ENCODE assay signal across 8 cellular contexts in the genomic region with DNA sequence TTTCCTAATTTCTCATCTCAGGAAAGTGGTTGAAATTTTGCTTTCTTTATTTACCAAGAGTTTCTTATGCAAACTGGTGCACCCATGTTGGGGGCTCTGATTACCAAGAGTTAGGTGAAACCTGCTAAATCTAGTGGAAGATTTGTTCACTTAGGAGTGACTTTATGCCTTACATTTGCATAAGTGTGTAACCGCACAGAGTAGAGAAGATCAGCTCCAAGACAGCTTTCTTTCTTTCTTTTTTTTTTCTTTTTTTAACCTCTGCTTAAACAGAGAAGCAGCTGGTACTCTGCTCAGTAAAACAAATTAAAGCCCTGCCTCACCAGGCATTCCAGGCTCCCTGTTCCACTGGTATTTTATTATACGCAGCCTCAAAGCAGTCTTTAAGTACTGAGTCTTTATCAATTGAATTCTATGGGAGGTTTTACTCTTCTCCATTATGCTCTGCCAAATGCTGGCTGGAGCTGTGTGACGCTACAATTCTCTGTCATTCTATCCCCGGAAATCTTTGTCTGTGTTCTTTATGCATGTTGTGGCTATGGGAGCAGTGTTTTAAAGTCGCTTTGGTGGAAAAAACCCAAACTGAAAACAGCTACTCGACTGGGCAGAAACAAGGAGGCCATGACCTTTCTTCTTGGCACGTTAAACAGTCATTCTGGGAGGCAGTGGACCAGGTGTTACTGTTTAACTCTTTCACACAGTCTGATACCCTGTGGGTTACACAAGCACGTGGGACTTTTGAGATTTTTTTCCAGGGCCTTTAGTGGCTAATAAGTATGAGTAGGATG. TPM values are rescaled to one million over a fixed set of nuclear protein-coding genes. Genes with fewer than 3 reads are reported as not detected.
A peak's percentile ranks its signal among the peaks of the same experiment; 100 is the strongest.
DNase-seq lines count a peak whose midpoint lies in the region; ATAC-seq and TF ChIP-seq lines count a peak whose summit lies in the region.

No MANE protein-coding gene starts in this region.

- no peak overlapping the region for H3K27ac Mint-ChIP-seq in activated T-helper 2 cell treated with anti-CD3 and anti-CD28 coated beads, Interferon-gamma antibody, Interleukin-2, Interleukin-4, amounts not matched to agents 10 μg/mL and 5 μg/mL and 100 μg/mL, durations not matched to agents 14 hours and 24 hours and 36 hours
- H3K27ac Mint-ChIP-seq in activated T-cell treated with anti-CD3 and anti-CD28 coated beads, Interleukin-2, amount 50 U/mL, for 24 hours = no peak overlapping the region

- no peak for TF ChIP-seq POLR2A in lower leg skin (IDR thresholded peaks at IDR 0.05)

- H3K36me3 ChIP-seq in GM06990 (ENCODE audit: control insufficient read depth, insufficient read depth, low read length) = no peaks in the 10 kb centered on the region

- H3K4me1 Mint-ChIP-seq in activated T-helper 2 cell treated with anti-CD3 and anti-CD28 coated beads, Interferon-gamma antibody, Interleukin-2, Interleukin-4, amounts not matched to agents 10 μg/mL and 5 μg/mL and 100 μg/mL, durations not matched to agents 14 hours and 24 hours and 36 hours (ENCODE audit: low read depth) = peaks cover 3% of the 10 kb centered on the region
- peaks cover 3% of the 10 kb centered on the region for H3K4me1 Mint-ChIP-seq in activated T-cell treated with anti-CD3 and anti-CD28 coated beads, Interleukin-2, amount 50 U/mL, for 24 hours (ENCODE audit: low read depth)

- H3K4me3 Mint-ChIP-seq in activated T-helper 2 cell treated with anti-CD3 and anti-CD28 coated beads, Interferon-gamma antibody, Interleukin-2, Interleukin-4, amounts not matched to agents 10 μg/mL and 5 μg/mL and 100 μg/mL, durations not matched to agents 14 hours and 24 hours and 36 hours (ENCODE audit: low read depth) = no peak overlapping the region
- H3K4me3 Mint-ChIP-seq in activated T-cell treated with anti-CD3 and anti-CD28 coated beads, Interleukin-2, amount 50 U/mL, for 24 hours = no peak overlapping the region

- H3K36me3 Mint-ChIP-seq in activated T-helper 2 cell treated with anti-CD3 and anti-CD28 coated beads, Interferon-gamma antibody, Interleukin-2, Interleukin-4, amounts not matched to agents 10 μg/mL and 5 μg/mL and 100 μg/mL, durations not matched to agents 14 hours and 24 hours and 36 hours (ENCODE audit: low read depth) = no peaks in the 10 kb centered on the region
- H3K36me3 Mint-ChIP-seq in activated T-cell treated with anti-CD3 and anti-CD28 coated beads, Interleukin-2, amount 50 U/mL, for 24 hours (ENCODE audit: low read depth) = no peaks in the 10 kb centered on the region

- H3K9me3 Mint-ChIP-seq in activated T-helper 2 cell treated with anti-CD3 and anti-CD28 coated beads, Interferon-gamma antibody, Interleukin-2, Interleukin-4, amounts not matched to agents 10 μg/mL and 5 μg/mL and 100 μg/mL, durations not matched to agents 14 hours and 24 hours and 36 hours = no peaks in the 10 kb centered on the region
- H3K9me3 Mint-ChIP-seq in activated T-cell treated with anti-CD3 and anti-CD28 coated beads, Interleukin-2, amount 50 U/mL, for 24 hours = no peaks in the 10 kb centered on the region

- ATAC-seq in GM21367 (IDR thresholded peaks at IDR 0.05; ENCODE audit: unreplicated experiment) (peak; percentile 95), HG03520 (IDR thresholded peaks at IDR 0.05; ENCODE audit: unreplicated experiment) (peak; percentile 100)

- H3K27me3 ChIP-seq in GM06990 (replicated peaks; ENCODE audit: control insufficient read depth, insufficient read depth, low read length) = no peaks in the 10 kb centered on the region

- TF ChIP-seq CTCF in GM06990 (IDR thresholded peaks at IDR 0.05; ENCODE audit: insufficient read depth, low read length, poor library complexity, severe bottlenecking) (no peak), lower leg skin (IDR thresholded peaks at IDR 0.05) (no peak)

- 36 to 40% methylated on average over 8 of the region's 8 CpGs for WGBS in lower leg skin, 2 donors

- intact Hi-C loops in activated T-helper 2 cell treated with anti-CD3 and anti-CD28 coated beads, Interferon-gamma antibody, Interleukin-2, Interleukin-4, amounts not matched to agents 10 μg/mL and 5 μg/mL and 100 μg/mL, durations not matched to agents 14 hours and 24 hours and 36 hours (cut with micrococcal nuclease) = no loop called here
- intact Hi-C loops in lower leg skin (cut with DNase I; ENCODE audit: low total_unique reads) = no loop called here

- peaks cover 2% of the 10 kb centered on the region for H3K27me3 Mint-ChIP-seq in activated T-helper 2 cell treated with anti-CD3 and anti-CD28 coated beads, Interferon-gamma antibody, Interleukin-2, Interleukin-4, amounts not matched to agents 10 μg/mL and 5 μg/mL and 100 μg/mL, durations not matched to agents 14 hours and 24 hours and 36 hours (ENCODE audit: low read depth)
- H3K27me3 Mint-ChIP-seq in activated T-cell treated with anti-CD3 and anti-CD28 coated beads, Interleukin-2, amount 50 U/mL, for 24 hours = peaks cover 5% of the 10 kb centered on the region

- DNase-seq in GM06990 (ENCODE audit: extremely low read depth, insufficient read length) = peak; percentile 52
- DNase-seq in glomerular visceral epithelial cell (ENCODE audit: extremely low spot score) = peak; percentile 46
- no peak for DNase-seq in activated T-helper 2 cell treated with anti-CD3 and anti-CD28 coated beads, Interferon-gamma antibody, Interleukin-2, Interleukin-4, amounts not matched to agents 10 μg/mL and 5 μg/mL and 100 μg/mL, durations not matched to agents 14 hours and 24 hours and 36 hours (ENCODE audit: low spot score)
- DNase-seq in NCI-H1436 treated with DMSO at 0.1 percent for 48 hours (lab: John Stamatoyannopoulos, UW) = no peak
- no peak for DNase-seq in lower leg skin (ENCODE audit: low spot score in 2 of 2)
- no peak for DNase-seq in activated T-cell treated with anti-CD3 and anti-CD28 coated beads, Interleukin-2, amount 50 U/mL, for 24 hours

- no peak overlapping the region for H3K4me3 ChIP-seq in GM06990 (replicated peaks; ENCODE audit: low read depth, low read length)
- no peak overlapping the region for H3K4me3 ChIP-seq in lower leg skin (ENCODE audit: low read depth, poor library complexity, severe bottlenecking)

RNA-seq across cellular contexts. Expression of gene GBE1, which starts 55.2 kb away (rescaled TPM):
- total RNA-seq in activated T-helper 2 cell treated with anti-CD3 and anti-CD28 coated beads, Interferon-gamma antibody, Interleukin-2, Interleukin-4, amounts not matched to agents 10 μg/mL and 5 μg/mL and 100 μg/mL, durations not matched to agents 14 hours and 24 hours and 36 hours = 55.1 and 59.1 TPM in 2 replicates
- total RNA-seq in lower leg skin = 10 to 100 TPM; 13.5 to 21.7 (median 15.8) TPM

Comparison
In these comparisons a context has a peak if more than half of its experiments do, and no peak if none do; other contexts are left out.
1. DNase-seq: peak in GM06990 (single experiment) and glomerular visceral epithelial cell (single experiment); none in activated T-helper 2 cell treated with anti-CD3 and anti-CD28 coated beads, Interferon-gamma antibody, Interleukin-2, Interleukin-4, amounts not matched to agents 10 μg/mL and 5 μg/mL and 100 μg/mL, durations not matched to agents 14 hours and 24 hours and 36 hours (single experiment), NCI-H1436 treated with DMSO at 0.1 percent for 48 hours (single experiment), lower leg skin (0 of 2) and activated T-cell treated with anti-CD3 and anti-CD28 coated beads, Interleukin-2, amount 50 U/mL, for 24 hours (single experiment).